Comparison of ENCODE assay signal across 1 cellular context in the genomic region with DNA sequence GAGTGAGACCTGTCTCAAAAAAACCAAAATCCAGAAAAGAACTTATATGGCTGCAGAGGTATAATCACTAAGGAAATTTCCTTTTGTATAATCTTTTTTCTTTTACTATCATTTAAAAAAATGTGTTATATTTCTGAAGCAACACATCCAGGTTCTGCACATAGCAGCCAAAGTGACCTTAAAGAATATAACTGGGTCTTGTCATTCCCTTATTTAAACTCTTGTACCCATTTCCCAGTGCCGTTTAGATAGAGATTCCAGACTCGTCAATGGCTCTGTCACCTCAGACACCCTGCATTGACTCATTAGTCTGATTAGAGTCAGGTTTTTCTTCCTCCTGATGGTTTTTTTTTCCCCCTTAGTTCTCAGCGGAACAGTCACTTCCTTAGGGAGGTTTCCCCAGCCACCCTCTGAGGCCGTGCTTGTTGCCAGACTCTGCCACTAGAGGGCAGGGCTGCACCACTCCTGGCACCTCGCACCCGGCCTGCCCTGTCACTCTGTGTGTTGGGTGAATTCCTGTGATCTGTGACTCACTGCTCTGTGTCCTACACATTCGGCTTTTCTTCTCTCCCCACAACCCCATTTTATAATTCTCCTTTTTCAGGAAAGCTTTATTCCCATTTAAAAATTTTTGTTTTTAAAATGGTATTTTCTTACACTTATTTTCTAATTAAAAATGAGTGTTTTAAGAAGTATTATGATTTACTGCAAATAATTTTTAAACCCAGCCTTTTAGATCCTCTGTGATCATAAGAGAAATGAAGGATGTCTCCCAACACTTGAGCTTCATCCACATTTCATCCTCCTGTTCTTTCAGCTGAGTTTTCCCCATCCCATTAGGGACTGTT.
TF ChIP-seq lines count a peak whose summit lies in the region.

No MANE protein-coding gene starts in this region.

TF ChIP-seq in HEK293, 187 proteins besides CTCF, POLR2A, EP300 and RAD21 (continued from another document):
- TF ChIP-seq, protein P1, sequence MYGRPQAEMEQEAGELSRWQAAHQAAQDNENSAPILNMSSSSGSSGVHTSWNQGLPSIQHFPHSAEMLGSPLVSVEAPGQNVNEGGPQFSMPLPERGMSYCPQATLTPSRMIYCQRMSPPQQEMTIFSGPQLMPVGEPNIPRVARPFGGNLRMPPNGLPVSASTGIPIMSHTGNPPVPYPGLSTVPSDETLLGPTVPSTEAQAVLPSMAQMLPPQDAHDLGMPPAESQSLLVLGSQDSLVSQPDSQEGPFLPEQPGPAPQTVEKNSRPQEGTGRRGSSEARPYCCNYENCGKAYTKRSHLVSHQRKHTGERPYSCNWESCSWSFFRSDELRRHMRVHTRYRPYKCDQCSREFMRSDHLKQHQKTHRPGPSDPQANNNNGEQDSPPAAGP (tag by site-specific recombination; IDR thresholded peaks at IDR 0.05) = 0 out of 2 replicates have a peak, but pooled peaks have one; percentile 16
- TF ChIP-seq, protein P2, sequence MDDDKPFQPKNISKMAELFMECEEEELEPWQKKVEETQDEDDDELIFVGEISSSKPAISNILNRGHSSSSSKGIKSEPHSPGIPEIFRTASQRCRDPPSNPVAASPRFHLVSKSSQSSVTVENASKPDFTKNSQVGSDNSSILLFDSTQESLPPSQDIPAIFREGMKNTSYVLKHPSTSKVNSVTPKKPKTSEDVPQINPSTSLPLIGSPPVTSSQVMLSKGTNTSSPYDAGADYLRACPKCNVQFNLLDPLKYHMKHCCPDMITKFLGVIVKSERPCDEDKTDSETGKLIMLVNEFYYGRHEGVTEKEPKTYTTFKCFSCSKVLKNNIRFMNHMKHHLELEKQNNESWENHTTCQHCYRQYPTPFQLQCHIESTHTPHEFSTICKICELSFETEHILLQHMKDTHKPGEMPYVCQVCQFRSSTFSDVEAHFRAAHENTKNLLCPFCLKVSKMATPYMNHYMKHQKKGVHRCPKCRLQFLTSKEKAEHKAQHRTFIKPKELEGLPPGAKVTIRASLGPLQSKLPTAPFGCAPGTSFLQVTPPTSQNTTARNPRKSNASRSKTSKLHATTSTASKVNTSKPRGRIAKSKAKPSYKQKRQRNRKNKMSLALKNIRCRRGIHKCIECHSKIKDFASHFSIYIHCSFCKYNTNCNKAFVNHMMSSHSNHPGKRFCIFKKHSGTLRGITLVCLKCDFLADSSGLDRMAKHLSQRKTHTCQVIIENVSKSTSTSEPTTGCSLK (tag by site-specific recombination; IDR thresholded peaks at IDR 0.05) = no peak
- TF ChIP-seq ZNF132 (tag by site-specific recombination; IDR thresholded peaks at IDR 0.05; ENCODE audit: borderline replicate concordance) = no peak
- TF ChIP-seq, protein P3, sequence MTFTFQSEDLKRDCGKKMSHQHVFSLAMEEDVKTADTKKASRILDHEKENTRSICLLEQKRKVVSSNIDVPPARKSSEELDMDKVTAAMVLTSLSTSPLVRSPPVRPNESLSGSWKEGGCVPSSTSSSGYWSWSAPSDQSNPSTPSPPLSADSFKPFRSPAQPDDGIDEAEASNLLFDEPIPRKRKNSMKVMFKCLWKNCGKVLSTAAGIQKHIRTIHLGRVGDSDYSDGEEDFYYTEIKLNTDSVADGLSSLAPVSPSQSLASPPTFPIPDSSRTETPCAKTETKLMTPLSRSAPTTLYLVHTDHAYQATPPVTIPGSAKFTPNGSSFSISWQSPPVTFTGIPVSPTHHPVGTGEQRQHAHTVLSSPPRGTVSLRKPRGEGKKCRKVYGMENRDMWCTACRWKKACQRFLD (tag by site-specific recombination; IDR thresholded peaks at IDR 0.05) = no peak
TF ChIP-seq in HEK293: peak in this region for 10.
